10 cellular contexts compared by ENCODE assay signal in the genomic region with DNA sequence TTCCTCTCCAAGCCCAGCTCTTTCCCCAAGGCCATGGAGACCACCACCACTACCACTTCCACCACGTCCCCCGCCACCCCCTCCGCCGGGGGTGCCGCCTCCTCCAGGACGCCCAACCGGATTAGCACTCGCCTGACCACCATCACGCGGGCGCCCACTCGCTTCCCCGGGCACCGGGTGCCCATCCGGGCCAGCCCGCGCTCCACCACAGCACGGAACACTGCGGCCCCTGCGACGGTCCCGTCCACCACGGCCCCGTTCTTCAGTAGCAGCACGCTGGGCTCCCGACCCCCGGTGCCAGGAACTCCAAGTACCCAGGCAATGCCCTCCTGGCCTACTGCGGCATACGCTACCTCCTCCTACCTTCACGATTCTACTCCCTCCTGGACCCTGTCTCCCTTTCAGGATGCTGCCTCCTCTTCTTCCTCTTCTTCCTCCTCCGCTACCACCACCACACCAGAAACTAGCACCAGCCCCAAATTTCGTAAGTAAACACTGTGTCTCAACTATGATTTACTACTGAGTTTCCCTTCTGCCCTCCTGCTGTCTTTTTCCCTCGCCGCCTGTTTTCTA. TPM values are rescaled to one million over a fixed set of nuclear protein-coding genes. Genes with fewer than 3 reads are reported as not detected.
DNase-seq lines count a peak whose midpoint lies in the region; ATAC-seq and TF ChIP-seq lines count a peak whose summit lies in the region.
"Had no signal": no experiment of that assay in that cellular context is flagged by ENCODE, and none has a peak within 500 bp of the region (broad histone marks: within the 10 kb centered on the region; RNA-seq: fewer than 3 reads in every experiment).

No MANE protein-coding gene starts in this region.

- no peaks in the 10 kb centered on the region for H4K20me1 ChIP-seq in neural cell (ENCODE audit: insufficient read depth)

- no peaks in the 10 kb centered on the region for H3F3A ChIP-seq in neural cell (ENCODE audit: insufficient read depth, low read length, poor library complexity, severe bottlenecking)

- H3K27ac ChIP-seq in CD4-positive, alpha-beta memory T cell (ENCODE audit: low read depth, low read length) = no peak overlapping the region
- H3K27ac ChIP-seq in HEK293 (ENCODE audit: extremely low read depth, low read depth, low read length) (peak overlapping the region; percentile 85), neural cell (ENCODE audit: low read length) (peak overlapping the region; percentile 59)
- H3K27ac ChIP-seq: neutrophil had no signal

- H3K9me3 ChIP-seq in CD4-positive, alpha-beta memory T cell (ENCODE audit: control insufficient read depth in 1 of 2, low read length in 2 of 2) = no peaks in the 10 kb centered on the region
- H3K9me3 ChIP-seq in HEK293 (ENCODE audit: control insufficient read depth, insufficient read depth, low read depth, low read length) = no peaks in the 10 kb centered on the region
- no peaks in the 10 kb centered on the region for H3K9me3 ChIP-seq in neural cell (ENCODE audit: low read length)
- H3K9me3 ChIP-seq: neutrophil had no signal

- H3K9me2 ChIP-seq in neural cell (ENCODE audit: insufficient read depth, low read length) = no peaks in the 10 kb centered on the region

- intact Hi-C loops in CD4-positive, alpha-beta memory T cell (cut with micrococcal nuclease) = no loop called here

- H3K4me2 ChIP-seq in neural cell (ENCODE audit: low read length) = peak overlapping the region; percentile 60

- H3K4me3 Mint-ChIP-seq in CD4-positive, alpha-beta memory T cell = peak overlapping the region in 5 of 8 donors; percentile 43 to 71 (median 70)

- H2AFZ ChIP-seq in neural cell (ENCODE audit: low read depth, low read length) = no peak overlapping the region

- no peak for TF ChIP-seq EP300 in neural cell (conservative IDR thresholded peaks at IDR 0.05; ENCODE audit: poor library complexity, severe bottlenecking)

- ATAC-seq in HG03571 (IDR thresholded peaks at IDR 0.05; ENCODE audit: unreplicated experiment) = no peak

- POLR2A ChIA-PET in CD4-positive, alpha-beta memory T cell (lab: Charles Lee; ENCODE audit: partially characterized antibody) = no interaction called here
- POLR2A ChIA-PET in HEK293 (lab: Yijun Ruan, JAX) = no interaction called here

- peaks cover 22 to 40% of the 10 kb centered on the region in 2 donors for H3K27me3 Mint-ChIP-seq in CD4-positive, alpha-beta memory T cell

- H3K4me1 Mint-ChIP-seq in CD4-positive, alpha-beta memory T cell = peaks cover 3 to 13% (median 10%) of the 10 kb centered on the region in 4 donors

- CTCF ChIA-PET in CD4-positive, alpha-beta memory T cell (lab: Charles Lee; ENCODE audit: partially characterized antibody) = no interaction called here
- CTCF ChIA-PET in HEK293 (lab: Yijun Ruan, JAX) = interaction anchor here (1.6 kb wide), 1 partner anchor 32 kb away, joined by 3 read pairs; no protein-coding TSS in a partner anchor

- H3K4me1 ChIP-seq in CD4-positive, alpha-beta memory T cell (ENCODE audit: insufficient read depth, low read length) = no peaks in the 10 kb centered on the region
- H3K4me1 ChIP-seq in HEK293 (ENCODE audit: control insufficient read depth, insufficient read depth, low read length) = peaks cover 20% of the 10 kb centered on the region

- H3K79me2 ChIP-seq in neural cell (replicated peaks; ENCODE audit: insufficient read depth, low read length) = peaks cover 40% of the 10 kb centered on the region

- H3K9me3 Mint-ChIP-seq in CD4-positive, alpha-beta memory T cell = peaks cover 0 to 11% (median 2%) of the 10 kb centered on the region in 8 donors

- TF ChIP-seq RAD21 in neural cell (conservative IDR thresholded peaks at IDR 0.05) = no peak

- peaks cover 3% of the 10 kb centered on the region for H3K27me3 ChIP-seq in CD4-positive, alpha-beta memory T cell (ENCODE audit: insufficient read depth, low read length)
- H3K27me3 ChIP-seq in neural cell (ENCODE audit: insufficient read depth, low read depth, low read length) = peaks cover 6% of the 10 kb centered on the region

- H3K36me3 Mint-ChIP-seq in CD4-positive, alpha-beta memory T cell = peaks cover 0 to 3% of the 10 kb centered on the region in 2 donors

- no peak for DNase-seq in CD4-positive, alpha-beta memory T cell
- peak; percentile 59 for DNase-seq in ecto neural progenitor cell (ENCODE audit: low spot score)
- DNase-seq in NCI-H187 (lab: John Stamatoyannopoulos, UW) = no peak
- DNase-seq in AG08395 (ENCODE audit: low spot score) = no peak
- DNase-seq in AG08396 (ENCODE audit: low spot score) = no peak
- DNase-seq: NCI-H146 had no signal

- no peak overlapping the region for H3K27ac Mint-ChIP-seq in CD4-positive, alpha-beta memory T cell

- no peak overlapping the region for H3K4me3 ChIP-seq in CD4-positive, alpha-beta memory T cell (ENCODE audit: low read length in 2 of 2)
- H3K4me3 ChIP-seq in HEK293 (ENCODE audit: low read depth, low read length) (peak overlapping the region; percentile 54), neural cell (ENCODE audit: low read length) (peak overlapping the region; percentile 85)

- no peaks in the 10 kb centered on the region for H3K36me3 ChIP-seq in CD4-positive, alpha-beta memory T cell (ENCODE audit: insufficient read depth, low read length)
- H3K36me3 ChIP-seq in HEK293 (ENCODE audit: control insufficient read depth in 2 of 2, insufficient read depth in 1 of 2, low read length in 2 of 2) = no peaks in the 10 kb centered on the region
- H3K36me3 ChIP-seq in neural cell (ENCODE audit: insufficient read depth, low read length) = no peaks in the 10 kb centered on the region
- H3K36me3 ChIP-seq: neutrophil had no signal

- peak overlapping the region; percentile 63 for H3K9ac ChIP-seq in neural cell (ENCODE audit: low read length)

- TF ChIP-seq CTCF in HEK293 (tag by site-specific recombination; IDR thresholded peaks at IDR 0.05) (no peak), neural cell (IDR thresholded peaks at IDR 0.05; ENCODE audit: poor library complexity, severe bottlenecking) (no peak)

TF ChIP-seq in HEK293, 187 proteins besides CTCF, POLR2A, EP300 and RAD21:
- TF ChIP-seq, protein P1, sequence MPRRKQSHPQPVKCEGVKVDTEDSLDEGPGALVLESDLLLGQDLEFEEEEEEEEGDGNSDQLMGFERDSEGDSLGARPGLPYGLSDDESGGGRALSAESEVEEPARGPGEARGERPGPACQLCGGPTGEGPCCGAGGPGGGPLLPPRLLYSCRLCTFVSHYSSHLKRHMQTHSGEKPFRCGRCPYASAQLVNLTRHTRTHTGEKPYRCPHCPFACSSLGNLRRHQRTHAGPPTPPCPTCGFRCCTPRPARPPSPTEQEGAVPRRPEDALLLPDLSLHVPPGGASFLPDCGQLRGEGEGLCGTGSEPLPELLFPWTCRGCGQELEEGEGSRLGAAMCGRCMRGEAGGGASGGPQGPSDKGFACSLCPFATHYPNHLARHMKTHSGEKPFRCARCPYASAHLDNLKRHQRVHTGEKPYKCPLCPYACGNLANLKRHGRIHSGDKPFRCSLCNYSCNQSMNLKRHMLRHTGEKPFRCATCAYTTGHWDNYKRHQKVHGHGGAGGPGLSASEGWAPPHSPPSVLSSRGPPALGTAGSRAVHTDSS (tag by site-specific recombination; IDR thresholded peaks at IDR 0.05) = 0 out of 2 replicates have a peak, but pooled peaks have one; percentile 47
- TF ChIP-seq BCL11B (tag by site-specific recombination; IDR thresholded peaks at IDR 0.05; ENCODE audit: low read depth) = no peak

TF ChIP-seq in neural cell, 6 proteins besides CTCF, POLR2A, EP300 and RAD21:
- TF ChIP-seq POLR2AphosphoS5 (IDR thresholded peaks at IDR 0.05) (no peak), SMC3 (conservative IDR thresholded peaks at IDR 0.05; ENCODE audit: poor library complexity) (no peak), TAF1 (IDR thresholded peaks at IDR 0.05; ENCODE audit: low read depth) (peak; percentile 28), REST (IDR thresholded peaks at IDR 0.05; ENCODE audit: borderline replicate concordance) (no peak), MXI1 (conservative IDR thresholded peaks at IDR 0.05; ENCODE audit: poor library complexity, severe bottlenecking) (no peak), EZH2 (IDR thresholded peaks at IDR 0.05; ENCODE audit: borderline replicate concordance, insufficient read depth, low read length, poor library complexity, severe bottlenecking) (no peak)

RNA-seq across cellular contexts. Expression of gene NRG3, which starts 0.8 kb away (rescaled TPM):
- not detected for total RNA-seq in CD4-positive, alpha-beta memory T cell
- polyA plus RNA-seq in CD4-positive, alpha-beta memory T cell = not detected
- 12.7 and 14.0 TPM in 2 replicates for polyA plus RNA-seq in neural cell
- 24.6 and 25.9 TPM in 2 replicates for polyA minus RNA-seq in neural cell

Comparison
In these comparisons a context has a peak if more than half of its experiments do, and no peak if none do; other contexts are left out.
1. H3K4me3 ChIP-seq: peak in HEK293 (single experiment) and neural cell (single experiment); none in CD4-positive, alpha-beta memory T cell (0 of 2).
2. RNA of gene NRG3, which starts 0.8 kb away (polyA plus RNA-seq): 12.7 to 14.0 TPM in neural cell; not detected in CD4-positive, alpha-beta memory T cell; every median in the first group is over 10 times any median in the second.